In genomic region chr9:89771205-89771604, GRCh38 we compare ENCODE assay signal across 19 cellular contexts.
"Had no signal": no experiment of that assay in that cellular context is flagged by ENCODE, and none has a peak within 500 bp of the region (broad histone marks: within the 10 kb centered on the region; RNA-seq: fewer than 3 reads in every experiment).

No MANE protein-coding gene starts in this region.

- H3K9me3 ChIP-seq: esophagus muscularis mucosa, gastrocnemius medialis, left ventricle myocardium inferior, psoas muscle had no signal

- H3K27me3 Mint-ChIP-seq: stimulated activated naive B cell treated with anti-CD40 and anti-IgM and Interleukin-4, amounts not matched to agents 10 μg/mL and 1 μg/mL and 100 μg/mL, for 72 hours had no signal

- H3K4me1 ChIP-seq: gastrocnemius medialis, parathyroid adenoma, psoas muscle had no signal

- H3K4me3 Mint-ChIP-seq: dendritic cell treated with granulocyte-macrophage colony-stimulating factor and Interleukin-4, amounts not matched to agents 40 ng/mL and 50 ng/mL, for 4 days; effector memory CD8-positive, alpha-beta T cell; nephron; stimulated activated naive B cell treated with anti-CD40 and anti-IgM and Interleukin-4, amounts not matched to agents 10 μg/mL and 1 μg/mL and 100 μg/mL, for 72 hours had no signal

- H3K9me3 Mint-ChIP-seq: dendritic cell treated with granulocyte-macrophage colony-stimulating factor and Interleukin-4, amounts not matched to agents 40 ng/mL and 50 ng/mL, for 4 days; effector memory CD8-positive, alpha-beta T cell; naive B cell; nephron had no signal

- ATAC-seq: effector memory CD8-positive, alpha-beta T cell; gastrocnemius medialis; psoas muscle had no signal

- H3K36me3 Mint-ChIP-seq: naive B cell had no signal

- H3K27ac ChIP-seq: epithelial cell of prostate, esophagus muscularis mucosa, gastrocnemius medialis, left ventricle myocardium inferior, parathyroid adenoma, psoas muscle had no signal

- DNase-seq: effector memory CD8-positive, alpha-beta T cell; gastrocnemius medialis; kidney; left cardiac atrium; left ventricle myocardium inferior; mesendoderm; naive B cell; retina; stimulated activated CD4-positive, alpha-beta T cell treated with anti-CD3 and anti-CD28 coated beads, Interleukin-2, amount 100 ng/mL, for 24 hours; stimulated activated CD4-positive, alpha-beta T cell treated with anti-CD3 and anti-CD28 coated beads, Interleukin-4, amount 100 ng/mL, for 4 hours; stimulated activated naive B cell treated with anti-CD40 and anti-IgM and Interleukin-4, amounts not matched to agents 10 μg/mL and 1 μg/mL and 100 μg/mL, for 72 hours; trophoblast cell had no signal

- H3K36me3 ChIP-seq: esophagus muscularis mucosa, gastrocnemius medialis, left ventricle myocardium inferior had no signal

- H3K79me2 ChIP-seq: parathyroid adenoma had no signal

- H3K4me3 ChIP-seq: esophagus muscularis mucosa, gastrocnemius medialis, left ventricle myocardium inferior, lung, psoas muscle had no signal

- H3K27me3 ChIP-seq: esophagus muscularis mucosa, gastrocnemius medialis had no signal

- H3K27ac Mint-ChIP-seq: dendritic cell treated with granulocyte-macrophage colony-stimulating factor and Interleukin-4, amounts not matched to agents 40 ng/mL and 50 ng/mL, for 4 days; effector memory CD8-positive, alpha-beta T cell; naive B cell; nephron; stimulated activated naive B cell treated with anti-CD40 and anti-IgM and Interleukin-4, amounts not matched to agents 10 μg/mL and 1 μg/mL and 100 μg/mL, for 72 hours had no signal
